Comparison of ENCODE assay signal across 8 cellular contexts in genomic region chr1:231626951-231627614, GRCh38. TPM values are rescaled to one million over a fixed set of nuclear protein-coding genes. Genes with fewer than 3 reads are reported as not detected.
DNase-seq lines count a peak whose midpoint lies in the region; ATAC-seq and TF ChIP-seq lines count a peak whose summit lies in the region.

No MANE protein-coding gene starts in this region.

- peak overlapping the region; percentile 84 to 87 for H3K27ac ChIP-seq in uterus

- H3K27me3 Mint-ChIP-seq in naive thymus-derived CD8-positive, alpha-beta T cell, result no peaks in the 10 kb centered on the region

- TF ChIP-seq POLR2A in uterus (IDR thresholded peaks at IDR 0.05), result no peak

- TF ChIP-seq CTCF in fibroblast of villous mesenchyme (IDR thresholded peaks at IDR 0.05; ENCODE audit: insufficient read depth, low read depth, low read length), result no peak
- TF ChIP-seq CTCF in uterus (IDR thresholded peaks at IDR 0.05), result no peak

- H3K4me1 ChIP-seq in uterus, result peaks cover 0 to 9% of the 10 kb centered on the region in 2 donors

- H3K9me3 Mint-ChIP-seq in naive thymus-derived CD8-positive, alpha-beta T cell, result no peaks in the 10 kb centered on the region

- H3K4me3 ChIP-seq in fibroblast of villous mesenchyme (ENCODE audit: low read depth, low read length) (peak overlapping the region; percentile 81), uterus (peak overlapping the region; percentile 72 to 77)

- intact Hi-C loops in uterus (cut with DNase I; ENCODE audit: low total_unique reads), result no loop called here

- no peaks in the 10 kb centered on the region for H3K27me3 ChIP-seq in uterus

- H3K27ac Mint-ChIP-seq in naive thymus-derived CD8-positive, alpha-beta T cell, result peak overlapping the region; percentile 86 to 96 (median 92)

- peak; percentile 29 to 39 for DNase-seq in NCI-H2081 (lab: John Stamatoyannopoulos, UW)
- DNase-seq in NCI-H2081 treated with DMSO at 0.1 percent for 48 hours (lab: John Stamatoyannopoulos, UW), result no peak
- peak; percentile 60 to 68 for DNase-seq in NOMO-1 (lab: John Stamatoyannopoulos, UW; ENCODE audit: unreplicated experiment in 2 of 2)
- DNase-seq in activated T-cell treated with anti-CD3 and anti-CD28 coated beads, Interleukin-2, amount 50 U/mL, for 48 hours, result peak; percentile 59 to 67
- DNase-seq in fibroblast of villous mesenchyme (ENCODE audit: low read depth), result peak; percentile 41
- DNase-seq in naive thymus-derived CD8-positive, alpha-beta T cell, result peak; percentile 16 to 70 (median 41)
- peak; percentile 47 to 52 for DNase-seq in uterus

- peaks cover 15 to 42% (median 38%) of the 10 kb centered on the region in 4 donors for H3K4me1 Mint-ChIP-seq in naive thymus-derived CD8-positive, alpha-beta T cell

- H3K36me3 Mint-ChIP-seq in naive thymus-derived CD8-positive, alpha-beta T cell, result no peaks in the 10 kb centered on the region

- H3K9me3 ChIP-seq in uterus, result no peaks in the 10 kb centered on the region

- H3K4me3 Mint-ChIP-seq in naive thymus-derived CD8-positive, alpha-beta T cell, result peak overlapping the region; percentile 89 to 98 (median 94)

- POLR2A ChIA-PET in naive thymus-derived CD8-positive, alpha-beta T cell (lab: Charles Lee), result interaction anchor here (0.7 to 3.8 kb wide), 4 partner anchors 11 to 289 kb away, joined by 4 to 16 read pairs (median 10); partner anchors contain the start of gene SPRTN

- no peaks in the 10 kb centered on the region for H3K36me3 ChIP-seq in uterus

- peak; percentile 54 for ATAC-seq in HG02943 (IDR thresholded peaks at IDR 0.05; ENCODE audit: low read depth, unreplicated experiment)
- peak; percentile 68 to 72 for ATAC-seq in naive thymus-derived CD8-positive, alpha-beta T cell

RNA-seq across cellular contexts. Expression of gene DISC1, which starts 0.5 kb away (rescaled TPM):
- total RNA-seq in fibroblast of villous mesenchyme, result 9.9 and 10.0 TPM in 2 replicates
- 1 to 10 TPM; 7.6 to 9.0 TPM for total RNA-seq in naive thymus-derived CD8-positive, alpha-beta T cell
- 1 to 10 TPM; 2.5 to 3.6 (median 3.5) TPM for polyA plus RNA-seq in naive thymus-derived CD8-positive, alpha-beta T cell
- total RNA-seq in uterus, result 10 to 100 TPM in 3 of 4 donors, 1 to 10 TPM in 1; 7.1 to 33.4 (median 14.9) TPM
